In the genomic region with DNA sequence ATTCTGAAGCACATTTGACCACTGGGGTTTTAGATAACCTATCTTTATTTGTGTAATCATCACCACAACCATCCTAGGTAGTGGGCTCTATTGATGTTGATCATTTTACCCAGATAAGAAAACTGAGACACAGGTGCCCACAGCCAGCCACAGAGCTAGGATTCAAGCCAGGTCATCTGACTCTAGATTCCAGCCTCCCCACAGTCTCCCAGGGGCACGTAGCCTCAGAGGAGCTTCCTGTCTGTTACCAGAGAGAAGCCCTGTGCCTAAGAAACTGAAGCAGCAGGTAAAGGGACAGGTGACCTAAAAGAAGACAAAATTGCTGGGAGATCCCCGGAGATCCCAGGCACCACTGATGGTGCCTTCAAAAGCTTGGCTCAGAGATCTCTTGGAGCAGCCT, we compare ENCODE assay signal across 25 cellular contexts. TPM values are rescaled to one million over a fixed set of nuclear protein-coding genes. Genes with fewer than 3 reads are reported as not detected.
"Had no signal": no experiment of that assay in that cellular context is flagged by ENCODE, and none has a peak within 500 bp of the region (broad histone marks: within the 10 kb centered on the region; RNA-seq: fewer than 3 reads in every experiment).

No MANE protein-coding gene starts in this region.

- H3K4me1 ChIP-seq: adrenal gland, breast epithelium, Peyer's patch had no signal

- H3K36me3 Mint-ChIP-seq: activated CD4-positive, alpha-beta memory T cell treated with anti-CD3 and anti-CD28 coated beads for 36 hours had no signal

- H3K36me3 ChIP-seq: adrenal gland, breast epithelium, Peyer's patch had no signal

- H3K9me3 ChIP-seq: adrenal gland, breast epithelium, Peyer's patch had no signal

- DNase-seq: activated CD4-positive, alpha-beta memory T cell treated with anti-CD3 and anti-CD28 coated beads for 36 hours; activated CD4-positive, alpha-beta T cell treated with anti-CD3 and anti-CD28 coated beads for 48 hours; activated CD4-positive, CD25-positive, alpha-beta regulatory T cell treated with anti-CD3 and anti-CD28 coated beads, Interleukin-2, amount 50 U/mL, for 72 hours; activated CD8-positive, alpha-beta memory T cell treated with anti-CD3 and anti-CD28 coated beads for 24 hours; activated gamma-delta T cell treated with Interleukin-2 at 50 U/mL for 16 hours; activated naive CD4-positive, alpha-beta T cell treated with anti-CD3 and anti-CD28 coated beads, Interleukin-2, amount 50 U/mL, for 16 hours; activated naive CD8-positive, alpha-beta T cell treated with anti-CD3 and anti-CD28 coated beads, Interleukin-2, amount 10 ng/mL, durations not matched to agents 7 days and 5 days; activated T-cell treated with anti-CD3 and anti-CD28 coated beads for 4 hours; activated T-cell treated with anti-CD3 and anti-CD28 coated beads, Interleukin-2, amount 50 U/mL, for 72 hours; adrenal gland; anterior cingulate cortex; KBM-7; NCI-H1105; NCI-H1436; NCI-H1694 treated with DMSO at 0.1 percent for 48 hours; NCI-H2029 treated with DMSO at 0.1 percent for 48 hours; NCI-H446; NCI-H524; Peyer's patch; SHP77 treated with DMSO at 0.1 percent for 48 hours had no signal

- H3K4me3 ChIP-seq: adrenal gland, breast epithelium, Peyer's patch had no signal

- H3K27ac Mint-ChIP-seq: activated CD4-positive, alpha-beta memory T cell treated with anti-CD3 and anti-CD28 coated beads for 36 hours; activated naive CD8-positive, alpha-beta T cell treated with anti-CD3 and anti-CD28 coated beads, Interleukin-2, amount 10 ng/mL, durations not matched to agents 7 days and 5 days; activated T-cell treated with anti-CD3 and anti-CD28 coated beads, Interleukin-2, amount 50 U/mL, for 72 hours; activated T-helper 2 cell treated with anti-CD3 and anti-CD28 coated beads, Interferon-gamma antibody, Interleukin-2, Interleukin-4, amounts not matched to agents 10 μg/mL and 5 μg/mL and 100 μg/mL, durations not matched to agents 14 hours and 24 hours and 36 hours; T-helper 1 cell treated with Interleukin-12 subunit alpha and Interleukin-12 subunit beta and Interleukin-4 antibody, amounts not matched to agents 30 μg/mL and 1 μg/mL, for 36 hours had no signal

- H3K27me3 Mint-ChIP-seq: activated CD4-positive, alpha-beta memory T cell treated with anti-CD3 and anti-CD28 coated beads for 36 hours; activated naive CD8-positive, alpha-beta T cell treated with anti-CD3 and anti-CD28 coated beads, Interleukin-2, amount 10 ng/mL, durations not matched to agents 7 days and 5 days had no signal

- H3K9me3 Mint-ChIP-seq: activated CD4-positive, alpha-beta memory T cell treated with anti-CD3 and anti-CD28 coated beads for 36 hours; activated naive CD8-positive, alpha-beta T cell treated with anti-CD3 and anti-CD28 coated beads, Interleukin-2, amount 10 ng/mL, durations not matched to agents 7 days and 5 days; activated T-cell treated with anti-CD3 and anti-CD28 coated beads, Interleukin-2, amount 50 U/mL, for 72 hours; activated T-helper 2 cell treated with anti-CD3 and anti-CD28 coated beads, Interferon-gamma antibody, Interleukin-2, Interleukin-4, amounts not matched to agents 10 μg/mL and 5 μg/mL and 100 μg/mL, durations not matched to agents 14 hours and 24 hours and 36 hours; T-helper 1 cell treated with Interleukin-12 subunit alpha and Interleukin-12 subunit beta and Interleukin-4 antibody, amounts not matched to agents 30 μg/mL and 1 μg/mL, for 36 hours had no signal

- ATAC-seq: activated T-cell treated with anti-CD3 and anti-CD28 coated beads, Interleukin-2, amount 50 U/mL, for 72 hours had no signal

- H3K27ac ChIP-seq: adrenal gland, breast epithelium, Peyer's patch had no signal

- H3K27me3 ChIP-seq: Peyer's patch had no signal

- H3K4me3 Mint-ChIP-seq: activated CD4-positive, alpha-beta memory T cell treated with anti-CD3 and anti-CD28 coated beads for 36 hours; activated naive CD8-positive, alpha-beta T cell treated with anti-CD3 and anti-CD28 coated beads, Interleukin-2, amount 10 ng/mL, durations not matched to agents 7 days and 5 days; activated T-cell treated with anti-CD3 and anti-CD28 coated beads, Interleukin-2, amount 50 U/mL, for 72 hours; T-helper 1 cell treated with Interleukin-12 subunit alpha and Interleukin-12 subunit beta and Interleukin-4 antibody, amounts not matched to agents 30 μg/mL and 1 μg/mL, for 36 hours had no signal

RNA-seq across cellular contexts. Expression of gene ALOX5, which starts 55.8 kb away (rescaled TPM):
- total RNA-seq: MCF 10A, SK-MEL-5 had no signal
